ENCODE assay signal across 12 cellular contexts in the genomic region with DNA sequence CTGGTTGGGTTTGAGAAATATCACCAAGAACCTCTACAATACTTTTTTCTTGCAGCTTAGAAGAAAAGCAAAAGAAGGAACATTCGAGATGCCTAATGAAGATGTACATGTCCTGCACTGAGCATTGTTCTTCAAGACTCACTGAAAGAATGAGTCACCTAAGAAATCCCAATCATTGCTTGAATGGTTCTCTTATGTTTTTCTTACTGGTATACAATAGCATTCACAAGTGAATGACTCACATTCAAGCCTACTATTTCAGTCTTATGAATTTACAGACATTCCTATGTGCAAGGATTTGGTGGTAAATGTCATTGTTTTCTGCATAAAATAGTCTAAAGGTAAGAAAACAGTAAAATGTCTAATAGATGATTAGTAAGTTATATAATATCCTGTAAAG.
DNase-seq lines count a peak whose midpoint lies in the region; FAIRE-seq and TF ChIP-seq lines count a peak whose summit lies in the region.
"Had no signal": no experiment of that assay in that cellular context is flagged by ENCODE, and none has a peak within 500 bp of the region (broad histone marks: within the 10 kb centered on the region; RNA-seq: fewer than 3 reads in every experiment).

No MANE protein-coding gene starts in this region.

- H3K4me3 ChIP-seq in mammary epithelial cell (replicated peaks in 1 of 3; ENCODE audit: insufficient read depth in 1 of 3, low read depth in 2 of 3, low read length in 3 of 3) = no peak overlapping the region
- no peak overlapping the region for H3K4me3 ChIP-seq in mesenchymal stem cell (ENCODE audit: insufficient read depth in 1 of 2, low read depth in 1 of 2, low read length in 2 of 2)
- no peak overlapping the region for H3K4me3 ChIP-seq in CD4-positive, alpha-beta memory T cell (ENCODE audit: low read length in 2 of 2)
- H3K4me3 ChIP-seq: cardiac muscle cell had no signal

- POLR2A ChIA-PET in CD4-positive, alpha-beta memory T cell (lab: Charles Lee; ENCODE audit: partially characterized antibody) = no interaction called here

- no peak overlapping the region for H3K9ac ChIP-seq in mammary epithelial cell (ENCODE audit: insufficient read depth, low read length)
- no peak overlapping the region for H3K9ac ChIP-seq in mesenchymal stem cell (ENCODE audit: low read length)

- no peak overlapping the region for H3K18ac ChIP-seq in mesenchymal stem cell (ENCODE audit: low read depth in 1 of 2, low read length in 2 of 2)

- DNase-seq in COLO829 (ENCODE audit: low spot score) (peak; percentile 43), HTR-8/SVneo (ENCODE audit: insufficient read length, low spot score) (peak; percentile 48), mammary epithelial cell (peak; percentile 80), mesenchymal stem cell (peak; percentile 70), middle frontal gyrus (ENCODE audit: extremely low spot score, low spot score) (no peak), DMS153 (lab: John Stamatoyannopoulos, UW) (no peak), SW480 (ENCODE audit: low spot score) (no peak)
- DNase-seq in CD4-positive, alpha-beta memory T cell = no peak
- DNase-seq: CD8-positive, alpha-beta T cell; NCI-H1694 treated with DMSO at 0.1 percent for 48 hours; stimulated activated CD4-positive, alpha-beta T cell treated with anti-CD3 and anti-CD28 coated beads, Interleukin-12 subunit alpha, Interleukin-12 subunit beta, amount 100 ng/mL, for 4 hours had no signal

- intact Hi-C loops in mammary epithelial cell (cut with micrococcal nuclease) = loop anchor here (1.0 kb wide), 1 partner anchor 21 kb away; no protein-coding TSS in a partner anchor
- intact Hi-C loops in CD4-positive, alpha-beta memory T cell (cut with micrococcal nuclease) = no loop called here

- H3K4me2 ChIP-seq in mammary epithelial cell (ENCODE audit: insufficient read depth, low read depth, low read length) (peak overlapping the region; percentile 53), mesenchymal stem cell (ENCODE audit: low read length, poor library complexity, severe bottlenecking) (peak overlapping the region; percentile 7)

- CTCF ChIA-PET in mammary epithelial cell (lab: Charles Lee; ENCODE audit: low non-redundant PET) = no interaction called here
- CTCF ChIA-PET in CD4-positive, alpha-beta memory T cell (lab: Charles Lee; ENCODE audit: partially characterized antibody) = no interaction called here

- no peaks in the 10 kb centered on the region for H3K27me3 ChIP-seq in mammary epithelial cell (ENCODE audit: insufficient read depth, low read length)
- no peaks in the 10 kb centered on the region for H3K27me3 ChIP-seq in mesenchymal stem cell (ENCODE audit: control insufficient read depth in 1 of 2, insufficient read depth in 1 of 2, low read length in 2 of 2)
- no peaks in the 10 kb centered on the region for H3K27me3 ChIP-seq in CD4-positive, alpha-beta memory T cell (ENCODE audit: insufficient read depth, low read length)
- H3K27me3 ChIP-seq: cardiac muscle cell had no signal

- WGBS in mammary epithelial cell (ENCODE audit: low coverage, missing lambda C conversion rate) = 0% methylated on average over 1 of the region's 1 CpG
- 0% methylated on average over 1 of the region's 1 CpG for WGBS in mesenchymal stem cell

- in situ Hi-C loops in mammary epithelial cell (cut with MboI; ENCODE audit: low sequenced_read_pairs in 2 of 2) = no loop called here

- no peak overlapping the region for H2BK5ac ChIP-seq in mesenchymal stem cell (ENCODE audit: low read depth, low read length, poor library complexity, severe bottlenecking)

- H4K20me1 ChIP-seq in mammary epithelial cell (ENCODE audit: insufficient read depth, low read length) = no peaks in the 10 kb centered on the region

- H3K27ac Mint-ChIP-seq in CD4-positive, alpha-beta memory T cell = no peak overlapping the region
- H3K27ac Mint-ChIP-seq: CD8-positive, alpha-beta T cell had no signal

- no peak overlapping the region for H3K14ac ChIP-seq in mesenchymal stem cell (ENCODE audit: low read length in 2 of 2)

- dilution Hi-C loops in mammary epithelial cell (cut with HindIII; ENCODE audit: low sequenced_read_pairs) = no loop called here

- H3K4me1 ChIP-seq in mammary epithelial cell (ENCODE audit: insufficient read depth, low read length) (peaks cover 11% of the 10 kb centered on the region), mesenchymal stem cell (ENCODE audit: control insufficient read depth, insufficient read depth, low read depth, low read length) (no peaks in the 10 kb centered on the region)
- no peaks in the 10 kb centered on the region for H3K4me1 ChIP-seq in CD4-positive, alpha-beta memory T cell (ENCODE audit: insufficient read depth, low read length)

- H3K27me3 Mint-ChIP-seq in CD4-positive, alpha-beta memory T cell = no peaks in the 10 kb centered on the region

- H3K4me3 Mint-ChIP-seq in CD4-positive, alpha-beta memory T cell = no peak overlapping the region
- H3K4me3 Mint-ChIP-seq: CD8-positive, alpha-beta T cell had no signal

- H3K79me2 ChIP-seq in mammary epithelial cell (ENCODE audit: insufficient read depth, low read length) = no peaks in the 10 kb centered on the region

- H3K36me3 ChIP-seq in mammary epithelial cell (ENCODE audit: insufficient read depth, low read length) (no peaks in the 10 kb centered on the region), mesenchymal stem cell (ENCODE audit: control insufficient read depth in 1 of 2, insufficient read depth in 2 of 2, low read depth in 1 of 2, low read length in 2 of 2) (no peaks in the 10 kb centered on the region)
- H3K36me3 ChIP-seq in CD4-positive, alpha-beta memory T cell (ENCODE audit: insufficient read depth, low read length) = no peaks in the 10 kb centered on the region
- H3K36me3 ChIP-seq: cardiac muscle cell had no signal

- H2BK15ac ChIP-seq in mesenchymal stem cell (ENCODE audit: low read depth, poor library complexity, severe bottlenecking) = no peak overlapping the region

- no TSS peak for BruUV-seq in mammary epithelial cell (replicated peaks; lab: Mats Ljungman, UMichigan)

- no peak overlapping the region for H3K27ac ChIP-seq in mammary epithelial cell (ENCODE audit: insufficient read depth, low read depth, low read length)
- peak overlapping the region; percentile 84 for H3K27ac ChIP-seq in mesenchymal stem cell (ENCODE audit: low read length, poor library complexity, severe bottlenecking)
- H3K27ac ChIP-seq in CD4-positive, alpha-beta memory T cell (ENCODE audit: low read depth, low read length) = no peak overlapping the region
- H3K27ac ChIP-seq: cardiac muscle cell had no signal

- no peak overlapping the region for H4K91ac ChIP-seq in mesenchymal stem cell (ENCODE audit: low read length)

- H3K9me3 ChIP-seq in mammary epithelial cell (replicated peaks; ENCODE audit: insufficient read depth, low read length) (no peaks in the 10 kb centered on the region), mesenchymal stem cell (ENCODE audit: control insufficient read depth, low read length) (no peaks in the 10 kb centered on the region)
- H3K9me3 ChIP-seq in CD4-positive, alpha-beta memory T cell (ENCODE audit: control insufficient read depth in 1 of 2, low read length in 2 of 2) = no peaks in the 10 kb centered on the region

- H2BK120ac ChIP-seq in mesenchymal stem cell (ENCODE audit: low read depth, low read length) = no peak overlapping the region

- H4K8ac ChIP-seq in mesenchymal stem cell (ENCODE audit: low read length) = no peak overlapping the region

- no peak overlapping the region for H3K4ac ChIP-seq in mesenchymal stem cell (ENCODE audit: low read depth in 1 of 2, low read length in 2 of 2)

- no peak for TF ChIP-seq CTCF in mammary epithelial cell (conservative IDR thresholded peaks at IDR 0.05 in 1 of 2, IDR thresholded peaks at IDR 0.05 in 1 of 2; ENCODE audit: extremely low read depth in 1 of 2, insufficient read depth in 1 of 2, low read depth in 1 of 2, low read length in 2 of 2)

- peaks cover 0 to 9% (median 4%) of the 10 kb centered on the region in 8 donors for H3K9me3 Mint-ChIP-seq in CD4-positive, alpha-beta memory T cell

- no peaks in the 10 kb centered on the region for H3K79me1 ChIP-seq in mesenchymal stem cell (replicated peaks; ENCODE audit: low read length, poor library complexity, severe bottlenecking)

- H3K36me3 Mint-ChIP-seq in CD4-positive, alpha-beta memory T cell = no peaks in the 10 kb centered on the region
- H3K36me3 Mint-ChIP-seq: CD8-positive, alpha-beta T cell had no signal

- no peaks in the 10 kb centered on the region for H3K4me1 Mint-ChIP-seq in CD4-positive, alpha-beta memory T cell

- H2AFZ ChIP-seq in mammary epithelial cell (ENCODE audit: low read depth, low read length) (peak overlapping the region; percentile 58), mesenchymal stem cell (ENCODE audit: low read depth, low read length) (no peak overlapping the region)

- no peak overlapping the region for H2BK12ac ChIP-seq in mesenchymal stem cell (ENCODE audit: low read length in 2 of 2)

- H2AK5ac ChIP-seq in mesenchymal stem cell (ENCODE audit: low read length, severe bottlenecking) = no peak overlapping the region

- no peak for FAIRE-seq in HTR-8/SVneo (lab: Jason Lieb, UNC)

- no peak overlapping the region for H3K23ac ChIP-seq in mesenchymal stem cell (ENCODE audit: low read length in 2 of 2)

Comparison
In these comparisons a context has a peak if more than half of its experiments do, and no peak if none do; other contexts are left out.
1. DNase-seq: peak in COLO829 (single experiment), HTR-8/SVneo (single experiment), mammary epithelial cell (single experiment) and mesenchymal stem cell (single experiment); none in CD4-positive, alpha-beta memory T cell (0 of 5), middle frontal gyrus (single experiment), DMS153 (single experiment) and SW480 (single experiment).